8 cellular contexts compared by ENCODE assay signal in the genomic region with DNA sequence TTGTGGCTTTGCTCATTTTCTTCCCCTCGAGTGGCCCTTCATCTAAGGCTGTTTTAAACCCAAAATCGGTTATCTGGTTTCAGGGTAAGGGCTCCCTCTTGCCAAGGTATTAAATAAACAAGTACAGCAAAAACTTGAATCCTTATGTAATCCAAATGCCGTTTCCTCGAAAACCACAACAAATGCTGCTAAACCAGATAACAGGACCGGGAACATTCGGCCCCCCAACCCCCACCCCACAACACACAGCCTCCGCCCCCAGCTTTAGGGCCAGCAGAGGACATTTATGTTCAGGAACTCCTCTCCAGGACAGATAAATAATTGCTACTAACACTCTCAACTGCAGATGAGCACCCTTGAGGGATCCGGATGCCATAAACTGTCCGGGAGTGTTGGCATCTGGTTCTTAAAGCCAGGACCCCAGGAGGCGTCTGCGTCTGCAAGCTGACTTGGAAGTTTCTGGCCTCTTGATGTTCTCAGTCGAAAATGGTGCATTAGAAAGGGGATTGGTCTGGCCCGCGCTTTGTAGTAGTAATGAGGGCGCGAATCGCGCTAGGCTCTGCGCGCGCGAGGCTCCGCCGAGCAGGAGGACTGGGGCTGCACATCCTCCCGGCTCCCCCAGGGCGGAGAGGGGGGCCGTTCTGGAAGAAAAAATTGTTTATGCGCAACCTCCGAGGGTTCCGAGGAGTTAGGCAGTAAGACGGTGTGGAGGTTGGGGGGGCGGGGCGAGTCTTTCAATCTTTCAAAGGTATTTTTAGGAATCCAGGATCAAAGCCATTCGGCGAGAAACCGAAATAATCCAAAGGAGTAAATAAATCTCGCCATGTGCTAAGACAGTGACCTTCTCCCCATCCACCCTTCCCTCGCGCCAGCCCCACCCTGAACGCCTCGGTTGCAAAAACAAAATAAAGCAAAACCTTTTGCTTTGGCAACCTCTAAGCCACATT. TPM values are rescaled to one million over a fixed set of nuclear protein-coding genes. Genes with fewer than 3 reads are reported as not detected.
DNase-seq lines count a peak whose midpoint lies in the region; ATAC-seq and TF ChIP-seq lines count a peak whose summit lies in the region.

No MANE protein-coding gene starts in this region.

- H3K9me3 Mint-ChIP-seq in stimulated activated naive CD8-positive, alpha-beta T cell treated with anti-CD3 and anti-CD28 coated beads, Interleukin-15, Interleukin-2, amounts not matched to agents 100 ng/mL and 50 ng/mL, for 24 hours: peaks cover 12% of the 10 kb centered on the region

- peak overlapping the region; percentile 57 to 89 (median 58) for H3K4me3 ChIP-seq in liver (ENCODE audit: low read depth in 1 of 3, low read length in 3 of 3)

- H3K27ac Mint-ChIP-seq in stimulated activated naive CD8-positive, alpha-beta T cell treated with anti-CD3 and anti-CD28 coated beads, Interleukin-15, Interleukin-2, amounts not matched to agents 100 ng/mL and 50 ng/mL, for 24 hours: peak overlapping the region; percentile 63

- H3K36me3 Mint-ChIP-seq in stimulated activated naive CD8-positive, alpha-beta T cell treated with anti-CD3 and anti-CD28 coated beads, Interleukin-15, Interleukin-2, amounts not matched to agents 100 ng/mL and 50 ng/mL, for 24 hours (ENCODE audit: low read depth): peaks cover 27% of the 10 kb centered on the region

- H3K4me3 Mint-ChIP-seq in stimulated activated naive CD8-positive, alpha-beta T cell treated with anti-CD3 and anti-CD28 coated beads, Interleukin-15, Interleukin-2, amounts not matched to agents 100 ng/mL and 50 ng/mL, for 24 hours: peak overlapping the region; percentile 83

- H3K9ac ChIP-seq in ES-I3 (ENCODE audit: low read depth, low read length) (peak overlapping the region; percentile 66), liver (ENCODE audit: low read depth in 1 of 2, low read length in 2 of 2) (peak overlapping the region; percentile 89 to 93)

- peak; percentile 16 for TF ChIP-seq CTCF in liver (IDR thresholded peaks at IDR 0.05; ENCODE audit: low read depth, low read length, missing input control)

- peak; percentile 89 for DNase-seq in NCI-H1694 treated with DMSO at 0.1 percent for 48 hours (lab: John Stamatoyannopoulos, UW)
- DNase-seq in T-helper 9 cell: peak; percentile 26
- DNase-seq in dedifferentiated amniotic fluid mesenchymal stem cell (ENCODE audit: extremely low spot score): peak; percentile 20

- ATAC-seq in HG03432 (IDR thresholded peaks at IDR 0.05; ENCODE audit: unreplicated experiment): no peak
- no peak for ATAC-seq in GM21786 (IDR thresholded peaks at IDR 0.05; ENCODE audit: unreplicated experiment)

- WGBS in liver: under 1% methylated on average over 41 of the region's 41 CpGs

- H3K4me1 ChIP-seq in ES-I3 (ENCODE audit: insufficient read depth, low read length): 0 out of 2 replicates have a peak, but pooled peaks cover 13% of the 10 kb centered on the region
- peaks cover 0 to 32% (median 9%) of the 10 kb centered on the region in 4 donors for H3K4me1 ChIP-seq in liver (ENCODE audit: control insufficient read depth in 4 of 4, insufficient read depth in 4 of 4, low read length in 3 of 4)

- peak overlapping the region; percentile 100 for H3K27ac ChIP-seq in liver (ENCODE audit: low read depth in 1 of 2, low read length in 2 of 2)

- peaks cover 5% of the 10 kb centered on the region for H3K9me3 ChIP-seq in ES-I3 (ENCODE audit: control insufficient read depth, insufficient read depth, low read length)
- peaks cover 0 to 3% (median 0%) of the 10 kb centered on the region in 4 donors for H3K9me3 ChIP-seq in liver (ENCODE audit: control insufficient read depth in 4 of 4, low read length in 3 of 4)

- peak in 1 of 2 donors; percentile 33 for TF ChIP-seq RAD21 in liver (IDR thresholded peaks at IDR 0.05)

- H3K27me3 ChIP-seq in liver (ENCODE audit: control insufficient read depth in 4 of 4, insufficient read depth in 4 of 4, low read length in 3 of 4): no peaks in the 10 kb centered on the region

- H3K27me3 Mint-ChIP-seq in stimulated activated naive CD8-positive, alpha-beta T cell treated with anti-CD3 and anti-CD28 coated beads, Interleukin-15, Interleukin-2, amounts not matched to agents 100 ng/mL and 50 ng/mL, for 24 hours: peaks cover 50% of the 10 kb centered on the region

- H3K4me1 Mint-ChIP-seq in stimulated activated naive CD8-positive, alpha-beta T cell treated with anti-CD3 and anti-CD28 coated beads, Interleukin-15, Interleukin-2, amounts not matched to agents 100 ng/mL and 50 ng/mL, for 24 hours (ENCODE audit: low read depth): peaks cover 45% of the 10 kb centered on the region

- no peaks in the 10 kb centered on the region for H3K36me3 ChIP-seq in ES-I3 (ENCODE audit: insufficient read depth, low read length)
- no peaks in the 10 kb centered on the region for H3K36me3 ChIP-seq in liver (ENCODE audit: control insufficient read depth in 4 of 4, insufficient read depth in 3 of 4, low read depth in 1 of 4, low read length in 3 of 4)

TF ChIP-seq in liver, 16 proteins besides CTCF, POLR2A, EP300 and RAD21:
- TF ChIP-seq HNF4G (IDR thresholded peaks at IDR 0.05): no peak
- TF ChIP-seq NR2F2 (IDR thresholded peaks at IDR 0.05): no peak
- TF ChIP-seq FOXA2 (IDR thresholded peaks at IDR 0.05): no peak
- TF ChIP-seq, protein P1, sequence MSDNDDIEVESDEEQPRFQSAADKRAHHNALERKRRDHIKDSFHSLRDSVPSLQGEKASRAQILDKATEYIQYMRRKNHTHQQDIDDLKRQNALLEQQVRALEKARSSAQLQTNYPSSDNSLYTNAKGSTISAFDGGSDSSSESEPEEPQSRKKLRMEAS (IDR thresholded peaks at IDR 0.05): no peak
- TF ChIP-seq SP1 (IDR thresholded peaks at IDR 0.05): peak; percentile 47
- TF ChIP-seq, protein P2, sequence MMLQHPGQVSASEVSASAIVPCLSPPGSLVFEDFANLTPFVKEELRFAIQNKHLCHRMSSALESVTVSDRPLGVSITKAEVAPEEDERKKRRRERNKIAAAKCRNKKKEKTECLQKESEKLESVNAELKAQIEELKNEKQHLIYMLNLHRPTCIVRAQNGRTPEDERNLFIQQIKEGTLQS (IDR thresholded peaks at IDR 0.05): no peak
- TF ChIP-seq TAF1 (conservative IDR thresholded peaks at IDR 0.05): peak; percentile 27
- TF ChIP-seq JUND (IDR thresholded peaks at IDR 0.05): peak in 1 of 2 donors; percentile 7
- TF ChIP-seq, protein P3, sequence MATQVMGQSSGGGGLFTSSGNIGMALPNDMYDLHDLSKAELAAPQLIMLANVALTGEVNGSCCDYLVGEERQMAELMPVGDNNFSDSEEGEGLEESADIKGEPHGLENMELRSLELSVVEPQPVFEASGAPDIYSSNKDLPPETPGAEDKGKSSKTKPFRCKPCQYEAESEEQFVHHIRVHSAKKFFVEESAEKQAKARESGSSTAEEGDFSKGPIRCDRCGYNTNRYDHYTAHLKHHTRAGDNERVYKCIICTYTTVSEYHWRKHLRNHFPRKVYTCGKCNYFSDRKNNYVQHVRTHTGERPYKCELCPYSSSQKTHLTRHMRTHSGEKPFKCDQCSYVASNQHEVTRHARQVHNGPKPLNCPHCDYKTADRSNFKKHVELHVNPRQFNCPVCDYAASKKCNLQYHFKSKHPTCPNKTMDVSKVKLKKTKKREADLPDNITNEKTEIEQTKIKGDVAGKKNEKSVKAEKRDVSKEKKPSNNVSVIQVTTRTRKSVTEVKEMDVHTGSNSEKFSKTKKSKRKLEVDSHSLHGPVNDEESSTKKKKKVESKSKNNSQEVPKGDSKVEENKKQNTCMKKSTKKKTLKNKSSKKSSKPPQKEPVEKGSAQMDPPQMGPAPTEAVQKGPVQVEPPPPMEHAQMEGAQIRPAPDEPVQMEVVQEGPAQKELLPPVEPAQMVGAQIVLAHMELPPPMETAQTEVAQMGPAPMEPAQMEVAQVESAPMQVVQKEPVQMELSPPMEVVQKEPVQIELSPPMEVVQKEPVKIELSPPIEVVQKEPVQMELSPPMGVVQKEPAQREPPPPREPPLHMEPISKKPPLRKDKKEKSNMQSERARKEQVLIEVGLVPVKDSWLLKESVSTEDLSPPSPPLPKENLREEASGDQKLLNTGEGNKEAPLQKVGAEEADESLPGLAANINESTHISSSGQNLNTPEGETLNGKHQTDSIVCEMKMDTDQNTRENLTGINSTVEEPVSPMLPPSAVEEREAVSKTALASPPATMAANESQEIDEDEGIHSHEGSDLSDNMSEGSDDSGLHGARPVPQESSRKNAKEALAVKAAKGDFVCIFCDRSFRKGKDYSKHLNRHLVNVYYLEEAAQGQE (IDR thresholded peaks at IDR 0.05): peak; percentile 0
- TF ChIP-seq EGR1 (IDR thresholded peaks at IDR 0.05; ENCODE audit: low read depth in 2 of 2): peak; percentile 29 to 48
- peak; percentile 42 for TF ChIP-seq RXRA (IDR thresholded peaks at IDR 0.05)
- peak in 1 of 2 donors; percentile 22 for TF ChIP-seq HNF4A (conservative IDR thresholded peaks at IDR 0.05)
- TF ChIP-seq, protein P4, sequence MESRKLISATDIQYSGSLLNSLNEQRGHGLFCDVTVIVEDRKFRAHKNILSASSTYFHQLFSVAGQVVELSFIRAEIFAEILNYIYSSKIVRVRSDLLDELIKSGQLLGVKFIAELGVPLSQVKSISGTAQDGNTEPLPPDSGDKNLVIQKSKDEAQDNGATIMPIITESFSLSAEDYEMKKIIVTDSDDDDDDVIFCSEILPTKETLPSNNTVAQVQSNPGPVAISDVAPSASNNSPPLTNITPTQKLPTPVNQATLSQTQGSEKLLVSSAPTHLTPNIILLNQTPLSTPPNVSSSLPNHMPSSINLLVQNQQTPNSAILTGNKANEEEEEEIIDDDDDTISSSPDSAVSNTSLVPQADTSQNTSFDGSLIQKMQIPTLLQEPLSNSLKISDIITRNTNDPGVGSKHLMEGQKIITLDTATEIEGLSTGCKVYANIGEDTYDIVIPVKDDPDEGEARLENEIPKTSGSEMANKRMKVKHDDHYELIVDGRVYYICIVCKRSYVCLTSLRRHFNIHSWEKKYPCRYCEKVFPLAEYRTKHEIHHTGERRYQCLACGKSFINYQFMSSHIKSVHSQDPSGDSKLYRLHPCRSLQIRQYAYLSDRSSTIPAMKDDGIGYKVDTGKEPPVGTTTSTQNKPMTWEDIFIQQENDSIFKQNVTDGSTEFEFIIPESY (IDR thresholded peaks at IDR 0.05): no peak
- TF ChIP-seq GABPA (IDR thresholded peaks at IDR 0.05 in 1 of 2, conservative IDR thresholded peaks at IDR 0.05 in 1 of 2): no peak
- TF ChIP-seq FOXA1 (IDR thresholded peaks at IDR 0.05): no peak
- peak; percentile 31 for TF ChIP-seq YY1 (IDR thresholded peaks at IDR 0.05)

RNA-seq across cellular contexts. Expression of a gene that starts 3.9 kb away (rescaled TPM):
- total RNA-seq in liver: 100 to 1,000 TPM; 216 to 274 TPM
- polyA plus RNA-seq in liver: 100 to 1,000 TPM; 149 to 488 TPM

Comparison
In these comparisons a context has a peak if more than half of its experiments do, and no peak if none do; other contexts are left out.
1. DNase-seq: peak in every context shown above with its lines; median percentile 89 in NCI-H1694 treated with DMSO at 0.1 percent for 48 hours; 26 in T-helper 9 cell; 20 in dedifferentiated amniotic fluid mesenchymal stem cell.